ENCODE assay signal across 25 cellular contexts in the genomic region with DNA sequence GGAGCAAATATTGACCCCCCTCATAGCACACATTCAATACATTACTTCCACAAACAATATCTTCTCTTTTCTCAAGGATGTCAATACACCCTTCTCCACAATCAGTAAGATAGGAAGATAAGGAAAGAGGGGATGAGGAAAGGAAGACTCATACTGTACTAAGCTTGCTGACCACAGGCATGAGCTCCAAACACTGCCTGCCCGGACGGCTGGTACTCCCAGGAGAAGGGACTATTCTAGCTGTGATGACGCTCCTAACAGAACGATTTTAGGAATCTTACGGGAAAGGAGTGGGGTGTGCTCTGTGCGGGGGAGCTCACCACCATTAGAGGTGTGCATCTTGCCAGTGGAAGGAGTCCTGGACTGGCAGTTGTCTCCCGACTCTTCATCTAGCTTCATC. TPM values are rescaled to one million over a fixed set of nuclear protein-coding genes. Genes with fewer than 3 reads are reported as not detected.
"Had no signal": no experiment of that assay in that cellular context is flagged by ENCODE, and none has a peak within 500 bp of the region (broad histone marks: within the 10 kb centered on the region; RNA-seq: fewer than 3 reads in every experiment).

No MANE protein-coding gene starts in this region.

- H3K9me3 ChIP-seq: colonic mucosa, gastrocnemius medialis, left lung, lower lobe of right lung, mucosa of descending colon had no signal

- H3K27ac ChIP-seq: colonic mucosa, esophagus muscularis mucosa, gastrocnemius medialis, heart right ventricle, left lung, lower lobe of right lung had no signal

- H3K27me3 ChIP-seq: colonic mucosa, esophagus muscularis mucosa, gastrocnemius medialis, heart right ventricle, left lung had no signal

- H3K4me3 ChIP-seq: colonic mucosa, esophagus muscularis mucosa, gastrocnemius medialis, heart right ventricle, left lung, lower lobe of right lung, mucosa of descending colon had no signal

- ATAC-seq: effector memory CD8-positive, alpha-beta T cell; gastrocnemius medialis; heart right ventricle; left lung; left ventricle myocardium superior; lower lobe of right lung; mucosa of descending colon; naive thymus-derived CD4-positive, alpha-beta T cell had no signal

- H3K36me3 ChIP-seq: colonic mucosa, esophagus muscularis mucosa, gastrocnemius medialis, heart right ventricle, left lung, lower lobe of right lung had no signal

- H3K4me1 ChIP-seq: colonic mucosa, gastrocnemius medialis, heart right ventricle, left lung, lower lobe of right lung had no signal

- DNase-seq: colonic mucosa; cortex of kidney; effector CD8-positive, alpha-beta T cell; effector memory CD8-positive, alpha-beta T cell; foreskin fibroblast; foreskin melanocyte; gastrocnemius medialis; glutamatergic neuron; head of caudate nucleus; heart right ventricle; hippocampal formation; left cardiac atrium; left lung; left ventricle myocardium superior; lower lobe of right lung; mesenchymal stem cell; mucosa of descending colon; naive thymus-derived CD4-positive, alpha-beta T cell had no signal

RNA-seq across cellular contexts. Expression of a gene that starts 3.9 kb away (rescaled TPM):
- total RNA-seq: colonic mucosa; dermis microvascular lymphatic vessel endothelial cell; endothelial cell of umbilical vein; esophagus muscularis mucosa; gastrocnemius medialis; glomerular endothelial cell; heart right ventricle; left cardiac atrium; left lung; left ventricle myocardium superior; lower lobe of right lung; lung microvascular endothelial cell; mesenteric fat pad; mesothelial cell of epicardium; mucosa of descending colon; naive thymus-derived CD4-positive, alpha-beta T cell had no signal
- polyA plus RNA-seq: endothelial cell of umbilical vein, heart right ventricle had no signal
